18 cellular contexts compared by ENCODE assay signal in genomic region chr1:31849653-31850052, GRCh38. TPM values are rescaled to one million over a fixed set of nuclear protein-coding genes. Genes with fewer than 3 reads are reported as not detected.
DNase-seq lines count a peak whose midpoint lies in the region; ATAC-seq and TF ChIP-seq lines count a peak whose summit lies in the region.
"Had no signal": no experiment of that assay in that cellular context is flagged by ENCODE, and none has a peak within 500 bp of the region (broad histone marks: within the 10 kb centered on the region; RNA-seq: fewer than 3 reads in every experiment).

No MANE protein-coding gene starts in this region.

- TF ChIP-seq CTCF in activated CD8-positive, alpha-beta T cell treated with anti-CD3 and anti-CD28 coated beads for 36 hours (IDR thresholded peaks at IDR 0.05): no peak
- no peak for TF ChIP-seq CTCF in esophagus muscularis mucosa (IDR thresholded peaks at IDR 0.05)

- TF ChIP-seq EP300 in esophagus muscularis mucosa (IDR thresholded peaks at IDR 0.05): no peak

- H3K27me3 Mint-ChIP-seq in activated CD8-positive, alpha-beta T cell treated with anti-CD3 and anti-CD28 coated beads, Interleukin-2, amount 10 ng/mL, durations not matched to agents 7 days and 5 days (ENCODE audit: low read depth): no peaks in the 10 kb centered on the region
- no peaks in the 10 kb centered on the region for H3K27me3 Mint-ChIP-seq in activated CD8-positive, alpha-beta T cell treated with anti-CD3 and anti-CD28 coated beads for 36 hours
- H3K27me3 Mint-ChIP-seq in stimulated activated naive CD8-positive, alpha-beta T cell treated with anti-CD3 and anti-CD28 coated beads, Interleukin-15, Interleukin-2, amounts not matched to agents 100 ng/mL and 50 ng/mL, for 24 hours: no peaks in the 10 kb centered on the region
- no peaks in the 10 kb centered on the region for H3K27me3 Mint-ChIP-seq in stimulated activated naive CD8-positive, alpha-beta T cell treated with anti-CD3 and anti-CD28 coated beads, Interleukin-15, amount 100 ng/mL, for 72 hours
- H3K27me3 Mint-ChIP-seq in effector memory CD8-positive, alpha-beta T cell: no peaks in the 10 kb centered on the region
- H3K27me3 Mint-ChIP-seq: B cell had no signal

- 91% methylated on average over 5 of the region's 5 CpGs for WGBS in esophagus muscularis mucosa

- no peak for DNase-seq in activated CD8-positive, alpha-beta T cell treated with anti-CD3 and anti-CD28 coated beads, Interleukin-2, amount 10 ng/mL, durations not matched to agents 7 days and 5 days
- no peak for DNase-seq in activated CD8-positive, alpha-beta T cell treated with anti-CD3 and anti-CD28 coated beads for 36 hours
- no peak for DNase-seq in stimulated activated naive CD8-positive, alpha-beta T cell treated with anti-CD3 and anti-CD28 coated beads, Interleukin-15, amount 100 ng/mL, for 72 hours
- no peak for DNase-seq in effector memory CD8-positive, alpha-beta T cell
- no peak for DNase-seq in stimulated activated naive CD4-positive, alpha-beta T cell (lab: John Stamatoyannopoulos, UW)
- no peak for DNase-seq in esophagus muscularis mucosa (ENCODE audit: extremely low spot score)
- DNase-seq: 8988T; HCEC 1CT; NCI-H1105; NCI-H2081; NCI-H2171 treated with DMSO at 0.1 percent for 48 hours; NCI-H446 treated with DMSO at 0.1 percent for 48 hours; NK-92 treated with Interleukin-12 subunit alpha and Interleukin-12 subunit beta, amount 100 ng/mL, for 24 hours had no signal

- ATAC-seq in activated CD8-positive, alpha-beta T cell treated with anti-CD3 and anti-CD28 coated beads, Interleukin-2, amount 10 ng/mL, durations not matched to agents 7 days and 5 days: no peak
- no peak for ATAC-seq in activated CD8-positive, alpha-beta T cell treated with anti-CD3 and anti-CD28 coated beads for 36 hours
- ATAC-seq in stimulated activated naive CD8-positive, alpha-beta T cell treated with anti-CD3 and anti-CD28 coated beads, Interleukin-15, amount 100 ng/mL, for 72 hours: no peak
- ATAC-seq in effector memory CD8-positive, alpha-beta T cell (replicated peaks): no peak
- no peak for ATAC-seq in HG02852 (IDR thresholded peaks at IDR 0.05; ENCODE audit: unreplicated experiment)
- ATAC-seq: GM23338 had no signal

- no peak for TF ChIP-seq POLR2A in esophagus muscularis mucosa (IDR thresholded peaks at IDR 0.05; ENCODE audit: low read depth)

- H3K36me3 Mint-ChIP-seq in activated CD8-positive, alpha-beta T cell treated with anti-CD3 and anti-CD28 coated beads, Interleukin-2, amount 10 ng/mL, durations not matched to agents 7 days and 5 days (ENCODE audit: low read depth): peaks cover 9% of the 10 kb centered on the region
- no peaks in the 10 kb centered on the region for H3K36me3 Mint-ChIP-seq in activated CD8-positive, alpha-beta T cell treated with anti-CD3 and anti-CD28 coated beads for 36 hours (ENCODE audit: low read depth)
- no peaks in the 10 kb centered on the region for H3K36me3 Mint-ChIP-seq in stimulated activated naive CD8-positive, alpha-beta T cell treated with anti-CD3 and anti-CD28 coated beads, Interleukin-15, Interleukin-2, amounts not matched to agents 100 ng/mL and 50 ng/mL, for 24 hours (ENCODE audit: low read depth)
- H3K36me3 Mint-ChIP-seq in effector memory CD8-positive, alpha-beta T cell (ENCODE audit: insufficient read depth): no peaks in the 10 kb centered on the region

- CTCF ChIA-PET in activated CD8-positive, alpha-beta T cell treated with anti-CD3 and anti-CD28 coated beads, Interleukin-2, amount 10 ng/mL, durations not matched to agents 7 days and 5 days (lab: Charles Lee): interaction anchor here (1.0 to 2.3 kb wide), 3 partner anchors 13 to 114 kb away, joined by 3 to 6 read pairs (median 3); no protein-coding TSS in a partner anchor
- CTCF ChIA-PET in activated CD8-positive, alpha-beta T cell treated with anti-CD3 and anti-CD28 coated beads for 36 hours (lab: Charles Lee): interaction anchor here (1.5 kb wide), 1 partner anchor 11 kb away, joined by 4 read pairs; no protein-coding TSS in a partner anchor

- POLR2A ChIA-PET in activated CD8-positive, alpha-beta T cell treated with anti-CD3 and anti-CD28 coated beads, Interleukin-2, amount 10 ng/mL, durations not matched to agents 7 days and 5 days (lab: Charles Lee): interaction anchor here (1.4 to 1.5 kb wide), 2 partner anchors 23 to 74 kb away, joined by 3 to 6 read pairs; no protein-coding TSS in a partner anchor
- POLR2A ChIA-PET in activated CD8-positive, alpha-beta T cell treated with anti-CD3 and anti-CD28 coated beads for 36 hours (lab: Charles Lee): interaction anchor here (1.1 to 2.6 kb wide), 3 partner anchors 14 to 39 kb away, joined by 3 to 10 read pairs (median 4); no protein-coding TSS in a partner anchor

- intact Hi-C loops in activated CD8-positive, alpha-beta T cell treated with anti-CD3 and anti-CD28 coated beads for 36 hours (cut with micrococcal nuclease): no loop called here
- intact Hi-C loops in esophagus muscularis mucosa (cut with DNase I): no loop called here

- H3K27ac Mint-ChIP-seq in activated CD8-positive, alpha-beta T cell treated with anti-CD3 and anti-CD28 coated beads, Interleukin-2, amount 10 ng/mL, durations not matched to agents 7 days and 5 days: peak overlapping the region; percentile 88
- H3K27ac Mint-ChIP-seq in activated CD8-positive, alpha-beta T cell treated with anti-CD3 and anti-CD28 coated beads for 36 hours: no peak overlapping the region
- H3K27ac Mint-ChIP-seq in stimulated activated naive CD8-positive, alpha-beta T cell treated with anti-CD3 and anti-CD28 coated beads, Interleukin-15, Interleukin-2, amounts not matched to agents 100 ng/mL and 50 ng/mL, for 24 hours: peak overlapping the region; percentile 31
- no peak overlapping the region for H3K27ac Mint-ChIP-seq in stimulated activated naive CD8-positive, alpha-beta T cell treated with anti-CD3 and anti-CD28 coated beads, Interleukin-15, amount 100 ng/mL, for 72 hours
- H3K27ac Mint-ChIP-seq in effector memory CD8-positive, alpha-beta T cell: peak overlapping the region; percentile 84 to 92
- H3K27ac Mint-ChIP-seq: B cell, GM23338 had no signal

- H3K9me3 Mint-ChIP-seq in activated CD8-positive, alpha-beta T cell treated with anti-CD3 and anti-CD28 coated beads, Interleukin-2, amount 10 ng/mL, durations not matched to agents 7 days and 5 days (ENCODE audit: insufficient read depth): no peaks in the 10 kb centered on the region
- peaks cover 5% of the 10 kb centered on the region for H3K9me3 Mint-ChIP-seq in activated CD8-positive, alpha-beta T cell treated with anti-CD3 and anti-CD28 coated beads for 36 hours
- H3K9me3 Mint-ChIP-seq in stimulated activated naive CD8-positive, alpha-beta T cell treated with anti-CD3 and anti-CD28 coated beads, Interleukin-15, Interleukin-2, amounts not matched to agents 100 ng/mL and 50 ng/mL, for 24 hours: no peaks in the 10 kb centered on the region
- H3K9me3 Mint-ChIP-seq in stimulated activated naive CD8-positive, alpha-beta T cell treated with anti-CD3 and anti-CD28 coated beads, Interleukin-15, amount 100 ng/mL, for 72 hours: peaks cover 9 to 11% of the 10 kb centered on the region in 2 donors
- no peaks in the 10 kb centered on the region for H3K9me3 Mint-ChIP-seq in effector memory CD8-positive, alpha-beta T cell
- H3K9me3 Mint-ChIP-seq: GM23338 had no signal

- peak overlapping the region; percentile 17 for H3K4me3 Mint-ChIP-seq in activated CD8-positive, alpha-beta T cell treated with anti-CD3 and anti-CD28 coated beads, Interleukin-2, amount 10 ng/mL, durations not matched to agents 7 days and 5 days
- H3K4me3 Mint-ChIP-seq in activated CD8-positive, alpha-beta T cell treated with anti-CD3 and anti-CD28 coated beads for 36 hours: no peak overlapping the region
- no peak overlapping the region for H3K4me3 Mint-ChIP-seq in stimulated activated naive CD8-positive, alpha-beta T cell treated with anti-CD3 and anti-CD28 coated beads, Interleukin-15, Interleukin-2, amounts not matched to agents 100 ng/mL and 50 ng/mL, for 24 hours
- no peak overlapping the region for H3K4me3 Mint-ChIP-seq in stimulated activated naive CD8-positive, alpha-beta T cell treated with anti-CD3 and anti-CD28 coated beads, Interleukin-15, amount 100 ng/mL, for 72 hours
- H3K4me3 Mint-ChIP-seq in effector memory CD8-positive, alpha-beta T cell: peak overlapping the region; percentile 64 to 78
- H3K4me3 Mint-ChIP-seq: GM23338 had no signal

- no peaks in the 10 kb centered on the region for H3K27me3 ChIP-seq in esophagus muscularis mucosa
- H3K27me3 ChIP-seq: Peyer's patch had no signal

- no peak overlapping the region for H3K4me3 ChIP-seq in esophagus muscularis mucosa
- H3K4me3 ChIP-seq: GM23338, Peyer's patch had no signal

- no peaks in the 10 kb centered on the region for H3K36me3 ChIP-seq in esophagus muscularis mucosa
- H3K36me3 ChIP-seq: Peyer's patch had no signal

- H3K9me3 ChIP-seq in esophagus muscularis mucosa: no peaks in the 10 kb centered on the region
- H3K9me3 ChIP-seq: Peyer's patch had no signal

- H3K4me1 ChIP-seq in esophagus muscularis mucosa: no peaks in the 10 kb centered on the region

- H3K4me1 Mint-ChIP-seq in activated CD8-positive, alpha-beta T cell treated with anti-CD3 and anti-CD28 coated beads, Interleukin-2, amount 10 ng/mL, durations not matched to agents 7 days and 5 days (ENCODE audit: low read depth): peaks cover 59% of the 10 kb centered on the region
- H3K4me1 Mint-ChIP-seq in activated CD8-positive, alpha-beta T cell treated with anti-CD3 and anti-CD28 coated beads for 36 hours (ENCODE audit: low read depth): peaks cover 49% of the 10 kb centered on the region
- H3K4me1 Mint-ChIP-seq in stimulated activated naive CD8-positive, alpha-beta T cell treated with anti-CD3 and anti-CD28 coated beads, Interleukin-15, Interleukin-2, amounts not matched to agents 100 ng/mL and 50 ng/mL, for 24 hours (ENCODE audit: low read depth): peaks cover 50% of the 10 kb centered on the region
- peaks cover 52% of the 10 kb centered on the region for H3K4me1 Mint-ChIP-seq in stimulated activated naive CD8-positive, alpha-beta T cell treated with anti-CD3 and anti-CD28 coated beads, Interleukin-15, amount 100 ng/mL, for 72 hours
- H3K4me1 Mint-ChIP-seq in effector memory CD8-positive, alpha-beta T cell (ENCODE audit: low read depth in 2 of 2): peaks cover 33 to 48% of the 10 kb centered on the region in 2 donors
- H3K4me1 Mint-ChIP-seq: GM23338 had no signal

- H3K27ac ChIP-seq in esophagus muscularis mucosa (replicated peaks in 1 of 4): no peak overlapping the region

RNA-seq across cellular contexts. Expression of gene SPOCD1, which starts 33.8 kb away (rescaled TPM):
- total RNA-seq in activated CD8-positive, alpha-beta T cell treated with anti-CD3 and anti-CD28 coated beads, Interleukin-2, amount 10 ng/mL, durations not matched to agents 7 days and 5 days: not detected
- not detected for total RNA-seq in activated CD8-positive, alpha-beta T cell treated with anti-CD3 and anti-CD28 coated beads for 36 hours
- under 1 TPM in 3 of 4 donors, not detected in 1; 0.17 to 0.19 (median 0.17) TPM for total RNA-seq in esophagus muscularis mucosa
- total RNA-seq: B cell had no signal

Comparison
In these comparisons a context has a peak if more than half of its experiments do, and no peak if none do; other contexts are left out.
1. H3K27ac Mint-ChIP-seq: peak in activated CD8-positive, alpha-beta T cell treated with anti-CD3 and anti-CD28 coated beads, Interleukin-2, amount 10 ng/mL, durations not matched to agents 7 days and 5 days (single experiment), stimulated activated naive CD8-positive, alpha-beta T cell treated with anti-CD3 and anti-CD28 coated beads, Interleukin-15, Interleukin-2, amounts not matched to agents 100 ng/mL and 50 ng/mL, for 24 hours (single experiment) and effector memory CD8-positive, alpha-beta T cell (2 of 2); none in activated CD8-positive, alpha-beta T cell treated with anti-CD3 and anti-CD28 coated beads for 36 hours (single experiment) and stimulated activated naive CD8-positive, alpha-beta T cell treated with anti-CD3 and anti-CD28 coated beads, Interleukin-15, amount 100 ng/mL, for 72 hours (0 of 2).
2. H3K4me3 Mint-ChIP-seq: peak in activated CD8-positive, alpha-beta T cell treated with anti-CD3 and anti-CD28 coated beads, Interleukin-2, amount 10 ng/mL, durations not matched to agents 7 days and 5 days (single experiment) and effector memory CD8-positive, alpha-beta T cell (2 of 2); none in activated CD8-positive, alpha-beta T cell treated with anti-CD3 and anti-CD28 coated beads for 36 hours (single experiment), stimulated activated naive CD8-positive, alpha-beta T cell treated with anti-CD3 and anti-CD28 coated beads, Interleukin-15, Interleukin-2, amounts not matched to agents 100 ng/mL and 50 ng/mL, for 24 hours (single experiment) and stimulated activated naive CD8-positive, alpha-beta T cell treated with anti-CD3 and anti-CD28 coated beads, Interleukin-15, amount 100 ng/mL, for 72 hours (0 of 2).